Comparison of ENCODE assay signal across 17 cellular contexts in the genomic region with DNA sequence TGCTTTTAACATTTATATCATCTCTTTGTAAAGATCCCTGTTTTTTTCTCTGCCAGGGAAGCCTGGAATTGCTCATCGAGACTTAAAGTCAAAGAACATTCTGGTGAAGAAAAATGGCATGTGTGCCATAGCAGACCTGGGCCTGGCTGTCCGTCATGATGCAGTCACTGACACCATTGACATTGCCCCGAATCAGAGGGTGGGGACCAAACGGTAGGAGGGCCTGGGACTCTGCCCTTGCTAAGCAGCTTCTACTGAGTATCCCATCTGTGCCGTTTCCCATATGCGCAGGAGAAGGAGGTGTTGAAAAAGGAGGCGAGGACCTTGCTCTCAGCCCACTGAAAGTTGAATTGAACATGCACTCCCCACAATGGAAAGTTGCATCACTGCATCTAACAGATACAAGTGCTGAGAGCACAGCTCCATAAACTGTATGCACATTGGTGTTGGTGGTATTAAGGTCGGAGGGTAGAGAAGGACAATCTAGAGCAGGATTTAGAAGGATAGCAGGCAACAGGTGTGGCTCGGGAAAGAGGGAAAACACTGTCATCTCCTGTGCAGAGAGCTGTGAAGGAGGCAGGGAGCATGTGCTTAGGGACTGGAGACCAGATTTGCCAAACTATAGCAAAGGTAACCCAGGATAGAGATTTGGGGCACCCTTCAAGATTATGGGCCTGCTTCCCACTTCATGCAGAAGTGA. TPM values are rescaled to one million over a fixed set of nuclear protein-coding genes. Genes with fewer than 3 reads are reported as not detected.
A peak's percentile ranks its signal among the peaks of the same experiment; 100 is the strongest.
DNase-seq lines count a peak whose midpoint lies in the region; TF ChIP-seq lines count a peak whose summit lies in the region.
"Had no signal": no experiment of that assay in that cellular context is flagged by ENCODE, and none has a peak within 500 bp of the region (broad histone marks: within the 10 kb centered on the region; RNA-seq: fewer than 3 reads in every experiment).

No MANE protein-coding gene starts in this region.

- H3K9me3 ChIP-seq in HEK293 (ENCODE audit: control insufficient read depth, insufficient read depth, low read depth, low read length) = no peaks in the 10 kb centered on the region
- H3K9me3 ChIP-seq in prostate gland = no peaks in the 10 kb centered on the region
- H3K9me3 ChIP-seq: BE2C; BLaER1 treated with 17β-estradiol and CSF1 and Interleukin-3, amounts not matched to agents 10 nM and 100 nM had no signal

- intact Hi-C loops in prostate gland (cut with DNase I) = no loop called here

- TF ChIP-seq CTCF in HEK293 (tag by site-specific recombination; IDR thresholded peaks at IDR 0.05) = no peak
- TF ChIP-seq CTCF in VCaP (conservative IDR thresholded peaks at IDR 0.05) = no peak
- no peak for TF ChIP-seq CTCF in prostate gland (IDR thresholded peaks at IDR 0.05)

- H3K4me3 ChIP-seq in HEK293 (ENCODE audit: low read depth, low read length) = no peak overlapping the region
- H3K4me3 ChIP-seq in prostate gland = no peak overlapping the region
- H3K4me3 ChIP-seq: BLaER1 treated with 17β-estradiol and CSF1 and Interleukin-3, amounts not matched to agents 10 nM and 100 nM; GM23338 had no signal

- DNase-seq in Ammon's horn (ENCODE audit: low spot score) = peak; percentile 18
- DNase-seq in prostate gland (ENCODE audit: low spot score) = no peak
- DNase-seq in activated naive CD4-positive, alpha-beta T cell treated with anti-CD3 and anti-CD28 coated beads, Interleukin-2, amount 50 U/mL, for 16 hours = no peak
- no peak for DNase-seq in pons (ENCODE audit: low spot score)
- no peak for DNase-seq in occipital lobe (lab: John Stamatoyannopoulos, UW)
- DNase-seq in stimulated activated naive CD4-positive, alpha-beta T cell treated with Interleukin-2 at 50 U/mL for 16 hours (lab: John Stamatoyannopoulos, UW) = no peak
- DNase-seq: BE2C; Calu3; CD4-positive, alpha-beta memory T cell; COR-L47; DMS79 treated with DMSO at 0.1 percent for 48 hours; GF-D8; H9 had no signal

- no peak for TF ChIP-seq POLR2A in prostate gland (IDR thresholded peaks at IDR 0.05)

- WGBS in prostate gland = 77% methylated on average over 9 of the region's 9 CpGs

- 0 out of 2 replicates have a peak, but pooled peaks cover 3% of the 10 kb centered on the region for H3K4me1 ChIP-seq in HEK293 (ENCODE audit: control insufficient read depth, insufficient read depth, low read length)
- no peaks in the 10 kb centered on the region for H3K4me1 ChIP-seq in prostate gland (replicated peaks)
- H3K4me1 ChIP-seq: BE2C had no signal

- peaks cover 39 to 83% of the 10 kb centered on the region in 2 experiments for H3K36me3 ChIP-seq in HEK293 (ENCODE audit: control insufficient read depth in 2 of 2, insufficient read depth in 1 of 2, low read length in 2 of 2)
- H3K36me3 ChIP-seq in prostate gland = no peaks in the 10 kb centered on the region

- H3K27ac ChIP-seq in HEK293 (ENCODE audit: extremely low read depth, low read depth, low read length) (no peak overlapping the region), VCaP (peak overlapping the region; percentile 89), prostate gland (peak overlapping the region; percentile 80 to 88)
- H3K27ac ChIP-seq: BLaER1 treated with 17β-estradiol and CSF1 and Interleukin-3, amounts not matched to agents 10 nM and 100 nM had no signal

- no peaks in the 10 kb centered on the region for H3K27me3 ChIP-seq in prostate gland (replicated peaks; ENCODE audit: insufficient read depth)
- H3K27me3 ChIP-seq: BE2C; BLaER1 treated with 17β-estradiol and CSF1 and Interleukin-3, amounts not matched to agents 10 nM and 100 nM had no signal

- CTCF ChIA-PET in HEK293 (lab: Yijun Ruan, JAX) = interaction anchor here (0.6 to 21.1 kb wide), 8 partner anchors 8 to 110 kb away, joined by 3 to 349 read pairs (median 14); no protein-coding TSS in a partner anchor

- POLR2A ChIA-PET in HEK293 (lab: Yijun Ruan, JAX) = no interaction called here

TF ChIP-seq in HEK293, 187 proteins besides CTCF, POLR2A, EP300 and RAD21:
- TF ChIP-seq ZNF48 (tag by site-specific recombination; IDR thresholded peaks at IDR 0.05) = no peak
- TF ChIP-seq SCRT1 (tag by site-specific recombination; IDR thresholded peaks at IDR 0.05; ENCODE audit: borderline replicate concordance) = peak; percentile 89
- TF ChIP-seq SCRT2 (tag by site-specific recombination; IDR thresholded peaks at IDR 0.05) = peak; percentile 95

RNA-seq across cellular contexts. Expression of gene TAMALIN, which starts 21.5 kb away (rescaled TPM):
- 10 to 100 TPM; 16.5 to 38.6 TPM for total RNA-seq in prostate gland
- total RNA-seq in occipital lobe = 1.6 TPM
- total RNA-seq: Calu3 had no signal

RNA-seq across cellular contexts. Expression of gene ACVR1B, which starts 33.8 kb away (rescaled TPM):
- 10 to 100 TPM; 39.6 to 43.3 TPM for total RNA-seq in prostate gland
- total RNA-seq in occipital lobe = 43.2 TPM
